In the genomic region with DNA sequence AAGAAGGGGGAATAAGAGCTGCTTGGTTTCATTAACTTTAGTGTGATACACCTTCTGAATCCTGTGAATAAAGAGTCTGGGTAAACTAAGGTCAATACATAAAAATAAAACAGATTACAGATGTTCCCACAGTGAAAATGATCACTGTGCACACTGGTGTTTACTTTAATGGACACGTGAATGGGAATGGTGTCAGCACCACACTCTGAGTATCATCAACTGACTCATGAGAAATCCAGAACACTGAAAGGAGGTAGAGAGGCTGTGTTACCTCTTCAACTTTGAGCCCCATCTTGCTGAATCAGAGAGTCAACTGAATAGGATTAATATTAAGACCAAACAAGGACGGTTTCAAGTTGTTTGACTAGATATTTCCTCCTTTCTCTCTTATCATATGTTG, we compare ENCODE assay signal across 22 cellular contexts.
"Had no signal": no experiment of that assay in that cellular context is flagged by ENCODE, and none has a peak within 500 bp of the region (broad histone marks: within the 10 kb centered on the region; RNA-seq: fewer than 3 reads in every experiment).

No MANE protein-coding gene starts in this region.

- H3K36me3 ChIP-seq: cardiac muscle cell, gastroesophageal sphincter, left ventricle myocardium inferior, ovary, prostate gland, spleen, uterus had no signal

- H3K27ac ChIP-seq: cardiac muscle cell, gastroesophageal sphincter, left ventricle myocardium inferior, ovary, prostate gland, spleen, testis, uterus had no signal

- DNase-seq: activated B cell treated with CpG ODN at 0.5 μM for 24 hours; activated CD4-positive, alpha-beta T cell treated with anti-CD3 and anti-CD28 coated beads for 36 hours; activated CD4-positive, alpha-beta T cell treated with anti-CD3 and anti-CD28 coated beads, Interleukin-2, amount 50 U/mL, for 4 hours; activated CD8-positive, alpha-beta memory T cell treated with anti-CD3 and anti-CD28 coated beads for 24 hours; activated CD8-positive, alpha-beta memory T cell treated with anti-CD3 and anti-CD28 coated beads, Interleukin-2, amount 50 U/mL, for 4 hours; activated T-cell treated with anti-CD3 and anti-CD28 coated beads, Interleukin-2, amount 50 U/mL, for 24 hours; amniotic stem cell; kidney; left ventricle myocardium inferior; midbrain; ovary; spleen; stimulated activated CD4-positive, alpha-beta T cell treated with anti-CD3 and anti-CD28 coated beads, Interleukin-4, amount 100 ng/mL, for 1 hour; stimulated activated naive CD4-positive, alpha-beta T cell; T-helper 9 cell; testis; uterus had no signal

- ATAC-seq: activated CD4-positive, alpha-beta T cell treated with anti-CD3 and anti-CD28 coated beads for 36 hours; activated T-helper 17 cell treated with anti-CD3 and anti-CD28 coated beads, Interleukin-2, amount 50 U/mL, for 72 hours; gastroesophageal sphincter; natural killer cell treated with Interleukin-12 subunit alpha and Interleukin-12 subunit beta and Interleukin-15 and Interleukin-18, amount 100 ng/mL, for 72 hours had no signal

- H3K27me3 ChIP-seq: cardiac muscle cell, gastroesophageal sphincter, ovary, spleen, testis, uterus had no signal

- H3K4me1 ChIP-seq: prostate gland, uterus had no signal

- H3K4me3 ChIP-seq: cardiac muscle cell, gastroesophageal sphincter, left ventricle myocardium inferior, ovary, prostate gland, spleen, testis, uterus had no signal

- H3K9me3 ChIP-seq: gastroesophageal sphincter, left ventricle myocardium inferior, ovary, prostate gland, spleen, testis, uterus had no signal
